Comparison of ENCODE assay signal across 8 cellular contexts in the genomic region with DNA sequence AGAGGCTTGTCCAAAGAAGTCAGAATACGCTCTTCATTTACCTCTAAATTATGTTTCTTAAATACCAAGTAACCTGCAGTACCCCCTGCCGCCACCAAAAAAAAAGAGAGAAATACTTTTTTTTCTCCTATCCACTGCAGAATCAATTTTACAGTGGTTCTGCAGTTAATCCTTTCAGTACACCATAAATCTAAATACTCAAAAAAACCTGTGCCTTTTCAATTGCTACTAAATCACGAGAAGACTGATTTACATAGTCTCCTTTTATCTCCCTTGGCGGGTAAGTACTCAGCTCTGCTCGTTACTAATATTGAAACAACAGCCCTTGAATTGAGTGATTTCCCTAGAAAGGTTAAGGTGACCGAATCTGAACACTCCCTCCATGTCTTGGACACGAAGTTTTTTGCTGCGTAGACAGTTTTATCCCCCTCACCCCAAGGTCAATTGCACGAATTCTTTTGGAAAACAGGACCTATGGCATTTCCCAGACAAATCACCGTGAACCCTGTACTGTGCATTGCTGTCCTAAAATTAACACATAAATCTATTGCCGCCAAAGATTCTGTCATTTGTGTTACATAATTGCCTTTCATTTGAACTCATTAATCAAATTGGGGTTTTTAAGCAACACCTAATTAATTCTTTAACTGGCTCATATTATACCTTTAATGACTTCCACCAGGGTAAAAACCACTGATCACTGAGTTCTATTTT. TPM values are rescaled to one million over a fixed set of nuclear protein-coding genes. Genes with fewer than 3 reads are reported as not detected.
DNase-seq lines count a peak whose midpoint lies in the region; ATAC-seq and TF ChIP-seq lines count a peak whose summit lies in the region.

No MANE protein-coding gene starts in this region.

- peaks cover 29% of the 10 kb centered on the region for H3K4me1 Mint-ChIP-seq in endothelial cell (ENCODE audit: unreplicated experiment)
- peaks cover 35% of the 10 kb centered on the region for H3K4me1 Mint-ChIP-seq in osteocyte (ENCODE audit: unreplicated experiment)

- H3K27ac ChIP-seq in left ventricle myocardium inferior (replicated peaks): peak overlapping the region; percentile 100

- H3K27ac Mint-ChIP-seq in endothelial cell (ENCODE audit: unreplicated experiment) (peak overlapping the region; percentile 99), osteocyte (ENCODE audit: unreplicated experiment) (peak overlapping the region; percentile 99)

- H3K9me3 ChIP-seq in left ventricle myocardium inferior (replicated peaks): no peaks in the 10 kb centered on the region

- TF ChIP-seq CTCF in left ventricle myocardium inferior (IDR thresholded peaks at IDR 0.05; ENCODE audit: borderline replicate concordance) (peak; percentile 58), endothelial cell (IDR thresholded peaks at IDR 0.05; ENCODE audit: unreplicated experiment) (peak; percentile 91), osteocyte (IDR thresholded peaks at IDR 0.05) (peak; percentile 57)

- no peak for ATAC-seq in Right ventricle myocardium inferior
- peak; percentile 28 for ATAC-seq in HG02973 (IDR thresholded peaks at IDR 0.05; ENCODE audit: unreplicated experiment)

- H3K9me3 Mint-ChIP-seq in endothelial cell (ENCODE audit: unreplicated experiment) (no peaks in the 10 kb centered on the region), osteocyte (ENCODE audit: unreplicated experiment) (no peaks in the 10 kb centered on the region)

- H3K36me3 Mint-ChIP-seq in endothelial cell (ENCODE audit: low read depth, unreplicated experiment) (peaks cover 35% of the 10 kb centered on the region), osteocyte (ENCODE audit: unreplicated experiment) (peaks cover 22% of the 10 kb centered on the region)

- H3K4me3 Mint-ChIP-seq in endothelial cell (ENCODE audit: unreplicated experiment): peak overlapping the region; percentile 99
- H3K4me3 Mint-ChIP-seq in osteocyte (ENCODE audit: unreplicated experiment): peak overlapping the region; percentile 93

- H3K4me3 ChIP-seq in left ventricle myocardium inferior: peak overlapping the region; percentile 90

- intact Hi-C loops in left ventricle myocardium inferior (cut with micrococcal nuclease) (no loop called here), Right ventricle myocardium inferior (cut with DNase I) (loop anchor here (2.0 to 5.0 kb wide), 3 partner anchors 27 to 337 kb away; a partner anchor contains a TSS)

- DNase-seq in left ventricle myocardium inferior: no peak
- DNase-seq in Right ventricle myocardium inferior (ENCODE audit: missing footprints): no peak
- peak; percentile 16 for DNase-seq in SK-N-DZ (ENCODE audit: low spot score)
- no peak for DNase-seq in endothelial cell (ENCODE audit: low spot score)
- no peak for DNase-seq in osteocyte (ENCODE audit: extremely low spot score, unreplicated experiment)
- DNase-seq in NCI-H226: no peak
- no peak for DNase-seq in AG08396 (ENCODE audit: low spot score)

- H3K27me3 ChIP-seq in left ventricle myocardium inferior (ENCODE audit: low read depth): peaks cover 49% of the 10 kb centered on the region

- peaks cover 21% of the 10 kb centered on the region for H3K36me3 ChIP-seq in left ventricle myocardium inferior

- peaks cover 50% of the 10 kb centered on the region for H3K4me1 ChIP-seq in left ventricle myocardium inferior

- H3K27me3 Mint-ChIP-seq in endothelial cell (ENCODE audit: unreplicated experiment) (peaks cover 32% of the 10 kb centered on the region), osteocyte (ENCODE audit: unreplicated experiment) (no peaks in the 10 kb centered on the region)

RNA-seq across cellular contexts. Expression of a gene that starts 0.5 kb away (rescaled TPM):
- total RNA-seq in left ventricle myocardium inferior (375 TPM), Right ventricle myocardium inferior (447 TPM), endothelial cell (ENCODE audit: unreplicated experiment) (6,235 TPM), osteocyte (2,114 and 2,178 TPM in 2 replicates)
- polyA plus RNA-seq in SK-N-DZ (2014; cell fraction: cytosol; rRNA removed): 117 and 143 TPM in 2 replicates
- 47.9 and 64.0 TPM in 2 replicates for polyA plus RNA-seq in SK-N-DZ (2014; cell fraction: nucleus; rRNA removed)

RNA-seq across cellular contexts. Expression of a gene that starts 26.1 kb away (rescaled TPM):
- total RNA-seq in left ventricle myocardium inferior: 4.0 TPM
- total RNA-seq in Right ventricle myocardium inferior: 4.5 TPM
- 3.7 TPM in 2 replicates for polyA plus RNA-seq in SK-N-DZ (2014; cell fraction: cytosol; rRNA removed)
- 3.9 and 5.9 TPM in 2 replicates for polyA plus RNA-seq in SK-N-DZ (2014; cell fraction: nucleus; rRNA removed)
- total RNA-seq in endothelial cell (ENCODE audit: unreplicated experiment): 17.7 TPM
- total RNA-seq in osteocyte: 5.9 and 6.6 TPM in 2 replicates
